Comparison of ENCODE assay signal across 9 cellular contexts in the genomic region with DNA sequence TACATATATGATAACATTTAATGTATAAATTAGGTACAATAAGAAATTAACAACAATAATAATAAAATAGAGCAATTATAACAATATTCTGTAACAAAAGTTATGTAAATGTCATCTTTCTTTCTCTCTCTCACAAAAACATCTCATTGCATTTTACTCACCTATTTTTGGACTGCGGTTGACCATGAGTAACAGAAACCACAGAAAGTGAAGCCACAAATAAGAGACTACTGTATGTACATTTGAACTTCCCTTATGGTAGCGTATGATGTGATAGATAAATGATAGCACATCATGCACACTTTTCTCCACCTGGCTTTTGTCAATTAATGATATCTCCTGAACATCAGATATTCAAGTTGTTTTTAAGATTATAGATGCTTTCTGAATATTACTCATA.
A peak's percentile ranks its signal among the peaks of the same experiment; 100 is the strongest.
DNase-seq lines count a peak whose midpoint lies in the region; ATAC-seq and TF ChIP-seq lines count a peak whose summit lies in the region.
"Had no signal": no experiment of that assay in that cellular context is flagged by ENCODE, and none has a peak within 500 bp of the region (broad histone marks: within the 10 kb centered on the region; RNA-seq: fewer than 3 reads in every experiment).

No MANE protein-coding gene starts in this region.

- no peaks in the 10 kb centered on the region for H3K36me3 Mint-ChIP-seq in osteocyte (ENCODE audit: unreplicated experiment)

- no peaks in the 10 kb centered on the region for H3K36me3 ChIP-seq in BLaER1 treated with 17β-estradiol and CSF1 and Interleukin-3, amounts not matched to agents 10 nM and 100 nM
- no peaks in the 10 kb centered on the region for H3K36me3 ChIP-seq in thyroid gland
- H3K36me3 ChIP-seq: breast epithelium had no signal

- peaks cover 14% of the 10 kb centered on the region for H3K27me3 Mint-ChIP-seq in osteocyte (ENCODE audit: unreplicated experiment)

- no peak overlapping the region; a peak in 1 of 22 replicates for H3K9ac ChIP-seq in BLaER1 treated with 17β-estradiol and CSF1 and Interleukin-3, amounts not matched to agents 10 nM and 100 nM

- WGBS in thyroid gland, 2 donors: 90 to 96% methylated on average over 2 of the region's 2 CpGs

- peak; percentile 76 for DNase-seq in OCI-M1 (lab: John Stamatoyannopoulos, UW)
- no peak for DNase-seq in osteocyte (ENCODE audit: extremely low spot score, unreplicated experiment)
- no peak for DNase-seq in thyroid gland
- DNase-seq in stimulated activated CD4-positive, alpha-beta T cell treated with anti-CD3 and anti-CD28 coated beads, Interleukin-4, amount 100 ng/mL, for 4 hours: no peak
- no peak for DNase-seq in DMS153 treated with DMSO at 0.1 percent for 48 hours (lab: John Stamatoyannopoulos, UW; ENCODE audit: unreplicated experiment)

- H3K4me2 ChIP-seq in BLaER1 treated with 17β-estradiol and CSF1 and Interleukin-3, amounts not matched to agents 10 nM and 100 nM: peak overlapping the region; percentile 65 to 81 (median 73); a peak in 21 of 22 replicates

- intact Hi-C loops in thyroid gland (cut with DNase I): no loop called here

- H3K9me3 ChIP-seq in BLaER1 treated with 17β-estradiol and CSF1 and Interleukin-3, amounts not matched to agents 10 nM and 100 nM (replicated peaks in 1 of 11): peaks cover 0 to 7% (median 0%) of the 10 kb centered on the region in 11 experiments; a peak in 5 of 22 replicates
- H3K9me3 ChIP-seq in thyroid gland: no peaks in the 10 kb centered on the region
- H3K9me3 ChIP-seq: breast epithelium had no signal

- no peak for TF ChIP-seq CTCF in osteocyte (IDR thresholded peaks at IDR 0.05)
- TF ChIP-seq CTCF in thyroid gland (IDR thresholded peaks at IDR 0.05): no peak

- H3K27ac ChIP-seq in BLaER1 treated with 17β-estradiol and CSF1 and Interleukin-3, amounts not matched to agents 10 nM and 100 nM: peak overlapping the region in 8 of 11 experiments; percentile 33 to 62 (median 47); a peak in 9 of 22 replicates
- H3K27ac ChIP-seq in thyroid gland: no peak overlapping the region
- H3K27ac ChIP-seq: breast epithelium had no signal

- peaks cover 0 to 24% (median 0%) of the 10 kb centered on the region in 11 experiments; a peak in 4 of 22 replicates for H3K27me3 ChIP-seq in BLaER1 treated with 17β-estradiol and CSF1 and Interleukin-3, amounts not matched to agents 10 nM and 100 nM
- H3K27me3 ChIP-seq in thyroid gland: no peaks in the 10 kb centered on the region
- H3K27me3 ChIP-seq: breast epithelium had no signal

- H4K20me1 ChIP-seq in BLaER1 treated with 17β-estradiol and CSF1 and Interleukin-3, amounts not matched to agents 10 nM and 100 nM: no peaks in the 10 kb centered on the region

- TF ChIP-seq POLR2A in thyroid gland (IDR thresholded peaks at IDR 0.05): no peak

- H3K4me1 Mint-ChIP-seq in osteocyte (ENCODE audit: unreplicated experiment): no peaks in the 10 kb centered on the region

- no peak overlapping the region for H3K4me3 Mint-ChIP-seq in osteocyte (ENCODE audit: unreplicated experiment)

- H3K4me3 ChIP-seq in BLaER1 treated with 17β-estradiol and CSF1 and Interleukin-3, amounts not matched to agents 10 nM and 100 nM: peak overlapping the region in 1 of 10 experiments; percentile 34; a peak in 1 of 20 replicates
- H3K4me3 ChIP-seq in thyroid gland (replicated peaks in 1 of 3): no peak overlapping the region
- H3K4me3 ChIP-seq: breast epithelium had no signal

- peaks cover 18 to 38% (median 29%) of the 10 kb centered on the region in 10 experiments for H3K4me1 ChIP-seq in BLaER1 treated with 17β-estradiol and CSF1 and Interleukin-3, amounts not matched to agents 10 nM and 100 nM
- no peaks in the 10 kb centered on the region for H3K4me1 ChIP-seq in thyroid gland
- H3K4me1 ChIP-seq: breast epithelium had no signal

- peak; percentile 95 for ATAC-seq in GM19025 (IDR thresholded peaks at IDR 0.05; ENCODE audit: low read depth, unreplicated experiment)
- peak; percentile 94 for ATAC-seq in HG03045 (IDR thresholded peaks at IDR 0.05; ENCODE audit: unreplicated experiment)

- H3K9me3 Mint-ChIP-seq in osteocyte (ENCODE audit: unreplicated experiment): no peaks in the 10 kb centered on the region

- no peak overlapping the region for H3K27ac Mint-ChIP-seq in osteocyte (ENCODE audit: unreplicated experiment)

Comparison
In these comparisons a context has a peak if more than half of its experiments do, and no peak if none do; other contexts are left out.
1. H3K27ac ChIP-seq: peak in BLaER1 treated with 17β-estradiol and CSF1 and Interleukin-3, amounts not matched to agents 10 nM and 100 nM (8 of 11); none in thyroid gland (0 of 3).